1 cellular context compared by ENCODE assay signal in genomic region chr2:173427887-173428683, GRCh38.
A peak's percentile ranks its signal among the peaks of the same experiment; 100 is the strongest.
TF ChIP-seq lines count a peak whose summit lies in the region.

No MANE protein-coding gene starts in this region.

TF ChIP-seq in HepG2, 621 proteins besides CTCF, POLR2A, EP300 and RAD21 (continued from another document):
- TF ChIP-seq ZBTB43 (CRISPR knock-in tag; conservative IDR thresholded peaks at IDR 0.05): no peak
- peak; percentile 33 for TF ChIP-seq SKI (IDR thresholded peaks at IDR 0.05; ENCODE audit: partially characterized antibody)
- TF ChIP-seq ZMYM3 (CRISPR knock-in tag; IDR thresholded peaks at IDR 0.05): no peak
- TF ChIP-seq RXRB (CRISPR knock-in tag; IDR thresholded peaks at IDR 0.05; ENCODE audit: borderline replicate concordance): 0 out of 2 replicates have a peak, but pooled peaks have one; percentile 14
- TF ChIP-seq GMEB1 (CRISPR knock-in tag; IDR thresholded peaks at IDR 0.05; ENCODE audit: borderline replicate concordance): no peak
- TF ChIP-seq KLF13 (CRISPR knock-in tag; IDR thresholded peaks at IDR 0.05): no peak
- peak; percentile 66 for TF ChIP-seq TEAD3 (CRISPR knock-in tag; optimal IDR thresholded peaks at IDR 0.05; ENCODE audit: borderline replicate concordance)
- no peak for TF ChIP-seq ZFX (CRISPR knock-in tag; IDR thresholded peaks at IDR 0.05; ENCODE audit: low read depth)
- no peak for TF ChIP-seq ZBTB25 (CRISPR knock-in tag; IDR thresholded peaks at IDR 0.05)
- no peak for TF ChIP-seq ZNF660 (CRISPR knock-in tag; IDR thresholded peaks at IDR 0.05; ENCODE audit: borderline replicate concordance, low read depth)
- TF ChIP-seq XBP1 (CRISPR knock-in tag; IDR thresholded peaks at IDR 0.05): no peak
- no peak for TF ChIP-seq ZNF597 (CRISPR knock-in tag; IDR thresholded peaks at IDR 0.05)
- no peak for TF ChIP-seq NR2F6 (IDR thresholded peaks at IDR 0.05)
- no peak for TF ChIP-seq NR2F6 (CRISPR knock-in tag; IDR thresholded peaks at IDR 0.05)
- TF ChIP-seq ZNF329 (CRISPR knock-in tag; IDR thresholded peaks at IDR 0.05; ENCODE audit: low read depth): no peak
- no peak for TF ChIP-seq ZNF543 (CRISPR knock-in tag; IDR thresholded peaks at IDR 0.05)
- no peak for TF ChIP-seq KDM4B (CRISPR knock-in tag; IDR thresholded peaks at IDR 0.05)
- 0 out of 2 replicates have a peak, but pooled peaks have one; percentile 11 for TF ChIP-seq RARA (CRISPR knock-in tag; IDR thresholded peaks at IDR 0.05)
- TF ChIP-seq NFE2 (CRISPR knock-in tag; IDR thresholded peaks at IDR 0.05): no peak
